ENCODE assay signal across 1 cellular context in the genomic region with DNA sequence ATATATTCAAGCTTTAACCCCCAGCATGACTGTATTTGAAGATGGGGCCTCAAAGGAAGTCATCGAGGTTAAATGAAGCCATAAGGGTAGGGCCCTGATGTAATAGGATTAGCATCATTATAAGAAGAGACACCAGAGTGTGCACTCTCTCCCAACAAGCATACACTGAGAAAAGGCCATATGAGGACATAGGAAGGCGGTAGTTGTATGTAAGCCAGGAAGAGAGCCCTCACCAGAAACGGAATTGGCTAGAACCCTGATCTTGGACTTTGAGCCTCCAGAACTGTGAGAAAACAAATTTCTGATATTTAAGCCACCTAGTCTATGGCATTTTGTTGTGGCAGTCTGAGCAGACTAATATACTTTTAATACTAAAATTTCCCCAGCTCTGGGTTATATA.
TF ChIP-seq lines count a peak whose summit lies in the region.

No MANE protein-coding gene starts in this region.

TF ChIP-seq in HepG2, 621 proteins besides CTCF, POLR2A, EP300 and RAD21 (continued from another document):
- TF ChIP-seq, protein P1, sequence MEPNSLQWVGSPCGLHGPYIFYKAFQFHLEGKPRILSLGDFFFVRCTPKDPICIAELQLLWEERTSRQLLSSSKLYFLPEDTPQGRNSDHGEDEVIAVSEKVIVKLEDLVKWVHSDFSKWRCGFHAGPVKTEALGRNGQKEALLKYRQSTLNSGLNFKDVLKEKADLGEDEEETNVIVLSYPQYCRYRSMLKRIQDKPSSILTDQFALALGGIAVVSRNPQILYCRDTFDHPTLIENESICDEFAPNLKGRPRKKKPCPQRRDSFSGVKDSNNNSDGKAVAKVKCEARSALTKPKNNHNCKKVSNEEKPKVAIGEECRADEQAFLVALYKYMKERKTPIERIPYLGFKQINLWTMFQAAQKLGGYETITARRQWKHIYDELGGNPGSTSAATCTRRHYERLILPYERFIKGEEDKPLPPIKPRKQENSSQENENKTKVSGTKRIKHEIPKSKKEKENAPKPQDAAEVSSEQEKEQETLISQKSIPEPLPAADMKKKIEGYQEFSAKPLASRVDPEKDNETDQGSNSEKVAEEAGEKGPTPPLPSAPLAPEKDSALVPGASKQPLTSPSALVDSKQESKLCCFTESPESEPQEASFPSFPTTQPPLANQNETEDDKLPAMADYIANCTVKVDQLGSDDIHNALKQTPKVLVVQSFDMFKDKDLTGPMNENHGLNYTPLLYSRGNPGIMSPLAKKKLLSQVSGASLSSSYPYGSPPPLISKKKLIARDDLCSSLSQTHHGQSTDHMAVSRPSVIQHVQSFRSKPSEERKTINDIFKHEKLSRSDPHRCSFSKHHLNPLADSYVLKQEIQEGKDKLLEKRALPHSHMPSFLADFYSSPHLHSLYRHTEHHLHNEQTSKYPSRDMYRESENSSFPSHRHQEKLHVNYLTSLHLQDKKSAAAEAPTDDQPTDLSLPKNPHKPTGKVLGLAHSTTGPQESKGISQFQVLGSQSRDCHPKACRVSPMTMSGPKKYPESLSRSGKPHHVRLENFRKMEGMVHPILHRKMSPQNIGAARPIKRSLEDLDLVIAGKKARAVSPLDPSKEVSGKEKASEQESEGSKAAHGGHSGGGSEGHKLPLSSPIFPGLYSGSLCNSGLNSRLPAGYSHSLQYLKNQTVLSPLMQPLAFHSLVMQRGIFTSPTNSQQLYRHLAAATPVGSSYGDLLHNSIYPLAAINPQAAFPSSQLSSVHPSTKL (CRISPR knock-in tag; IDR thresholded peaks at IDR 0.05), result peak; percentile 31; the same call in 1 of the 2 replicates
- TF ChIP-seq GABPA (IDR thresholded peaks at IDR 0.05; ENCODE audit: low read depth, low read length) (no peak), GABPA (CRISPR knock-in tag; IDR thresholded peaks at IDR 0.05; ENCODE audit: low read depth) (0 out of 2 replicates have a peak, but pooled peaks have one; percentile 26), HNF4A (CRISPR knock-in tag; IDR thresholded peaks at IDR 0.05) (peak; percentile 46; the same call in 1 of the 2 replicates), HOXA5 (CRISPR knock-in tag; IDR thresholded peaks at IDR 0.05) (no peak), RXRB (CRISPR knock-in tag; IDR thresholded peaks at IDR 0.05; ENCODE audit: borderline replicate concordance) (peak; percentile 86; the same call in 1 of the 2 replicates)
